Comparison of ENCODE assay signal across 8 cellular contexts in genomic region chr1:193121616-193122593, GRCh38. TPM values are rescaled to one million over a fixed set of nuclear protein-coding genes. Genes with fewer than 3 reads are reported as not detected.
DNase-seq lines count a peak whose midpoint lies in the region; ATAC-seq and TF ChIP-seq lines count a peak whose summit lies in the region.

CDC73 (plus strand) TSS chr1:193122031; CDS start chr1:193122201, 170 bp downstream.

- H3K36me3 ChIP-seq in GM23338 (ENCODE audit: insufficient read depth): peaks cover 13% of the 10 kb centered on the region; the same call in 1 of the 2 replicates

- H3K4me2 ChIP-seq in GM23338: peak within 1 kb of the TSS; percentile 89

- H3K4me3 ChIP-seq in GM23338: peak within 1 kb of the TSS; percentile 87

- H3K4me1 ChIP-seq in GM23338 (ENCODE audit: insufficient read depth): peaks cover 14% of the 10 kb centered on the region

- H2AFZ ChIP-seq in GM23338: peak within 1 kb of the TSS; percentile 75

- intact Hi-C loops in activated T-helper 1 cell treated with anti-CD3 and anti-CD28 coated beads, Interleukin-12 subunit alpha, Interleukin-12 subunit beta, Interleukin-2, Interleukin-4 antibody, amounts not matched to agents 30 ng/mL and 10 ng/mL and 1 ng/mL, durations not matched to agents 14 hours and 24 hours and 36 hours (cut with micrococcal nuclease): loop anchor here (1.0 to 5.0 kb wide), 11 partner anchors 9 to 650 kb away; partner anchors contain the start of genes GLRX2, RGS2, RO60 and UCHL5
- intact Hi-C loops in natural killer cell (cut with micrococcal nuclease): loop anchor here (1.0 to 10.0 kb wide), 5 partner anchors 17 to 650 kb away; partner anchors contain the start of genes GLRX2, RGS2, RO60 and UCHL5

- ATAC-seq in GM23338 (peak; percentile 92), natural killer cell (peak; percentile 91 to 98 (median 94))

- DNase-seq in EL: peak; percentile 97
- DNase-seq in GM23338 (ENCODE audit: low spot score): peak; percentile 94
- peak; percentile 96 for DNase-seq in LHCN-M2 (ENCODE audit: low read depth)
- peak; percentile 96 for DNase-seq in RPMI7951 (ENCODE audit: low read depth)
- DNase-seq in activated T-helper 1 cell treated with anti-CD3 and anti-CD28 coated beads, Interleukin-12 subunit alpha, Interleukin-12 subunit beta, Interleukin-2, Interleukin-4 antibody, amounts not matched to agents 30 ng/mL and 10 ng/mL and 1 ng/mL, durations not matched to agents 14 hours and 24 hours and 36 hours (ENCODE audit: low spot score): peak; percentile 97
- DNase-seq in fibroblast of gingiva (ENCODE audit: low read depth): peak; percentile 98
- DNase-seq in natural killer cell: peak; percentile 98
- DNase-seq in stimulated activated naive CD4-positive, alpha-beta T cell treated with Interleukin-2 at 50 U/mL for 16 hours (lab: John Stamatoyannopoulos, UW): peak; percentile 99

- H3K36me3 Mint-ChIP-seq in GM23338 (ENCODE audit: low read depth) (peaks cover 15% of the 10 kb centered on the region; the same call in 2 of the 3 replicates), natural killer cell (no peaks in the 10 kb centered on the region)
- peaks cover 13% of the 10 kb centered on the region for H3K36me3 Mint-ChIP-seq in activated T-helper 1 cell treated with anti-CD3 and anti-CD28 coated beads, Interleukin-12 subunit alpha, Interleukin-12 subunit beta, Interleukin-2, Interleukin-4 antibody, amounts not matched to agents 30 ng/mL and 10 ng/mL and 1 ng/mL, durations not matched to agents 14 hours and 24 hours and 36 hours (ENCODE audit: low read depth)

- no peaks in the 10 kb centered on the region for H3F3A ChIP-seq in GM23338 (replicated peaks; ENCODE audit: low read depth)

- H3K4me1 Mint-ChIP-seq in GM23338: peaks cover 17% of the 10 kb centered on the region
- peaks cover 62% of the 10 kb centered on the region for H3K4me1 Mint-ChIP-seq in activated T-helper 1 cell treated with anti-CD3 and anti-CD28 coated beads, Interleukin-12 subunit alpha, Interleukin-12 subunit beta, Interleukin-2, Interleukin-4 antibody, amounts not matched to agents 30 ng/mL and 10 ng/mL and 1 ng/mL, durations not matched to agents 14 hours and 24 hours and 36 hours (ENCODE audit: low read depth)
- H3K4me1 Mint-ChIP-seq in natural killer cell: peaks cover 46 to 51% of the 10 kb centered on the region in 2 donors

- H4K20me1 ChIP-seq in GM23338 (replicated peaks; ENCODE audit: insufficient read depth): peaks cover 13% of the 10 kb centered on the region

- peaks cover 6% of the 10 kb centered on the region; the same call in 1 of the 2 replicates for H3K27me3 ChIP-seq in GM23338 (ENCODE audit: insufficient read depth)

- peak within 1 kb of the TSS; percentile 93 for H3K4me3 Mint-ChIP-seq in GM23338
- peak within 1 kb of the TSS; percentile 92 for H3K4me3 Mint-ChIP-seq in activated T-helper 1 cell treated with anti-CD3 and anti-CD28 coated beads, Interleukin-12 subunit alpha, Interleukin-12 subunit beta, Interleukin-2, Interleukin-4 antibody, amounts not matched to agents 30 ng/mL and 10 ng/mL and 1 ng/mL, durations not matched to agents 14 hours and 24 hours and 36 hours
- peak within 1 kb of the TSS; percentile 93 for H3K4me3 Mint-ChIP-seq in natural killer cell

- H3K79me2 ChIP-seq in GM23338 (replicated peaks; ENCODE audit: insufficient read depth): peaks cover 46% of the 10 kb centered on the region

- H3K27ac ChIP-seq in GM23338 (ENCODE audit: low read depth): peak within 1 kb of the TSS; percentile 99

- no peaks in the 10 kb centered on the region for H3K9me2 ChIP-seq in GM23338 (ENCODE audit: insufficient read depth)

- no peaks in the 10 kb centered on the region for H3K9me3 Mint-ChIP-seq in GM23338
- H3K9me3 Mint-ChIP-seq in activated T-helper 1 cell treated with anti-CD3 and anti-CD28 coated beads, Interleukin-12 subunit alpha, Interleukin-12 subunit beta, Interleukin-2, Interleukin-4 antibody, amounts not matched to agents 30 ng/mL and 10 ng/mL and 1 ng/mL, durations not matched to agents 14 hours and 24 hours and 36 hours: no peaks in the 10 kb centered on the region
- H3K9me3 Mint-ChIP-seq in natural killer cell: no peaks in the 10 kb centered on the region

- H3K27ac Mint-ChIP-seq in GM23338: peak within 1 kb of the TSS; percentile 99
- peak within 1 kb of the TSS; percentile 88 for H3K27ac Mint-ChIP-seq in activated T-helper 1 cell treated with anti-CD3 and anti-CD28 coated beads, Interleukin-12 subunit alpha, Interleukin-12 subunit beta, Interleukin-2, Interleukin-4 antibody, amounts not matched to agents 30 ng/mL and 10 ng/mL and 1 ng/mL, durations not matched to agents 14 hours and 24 hours and 36 hours
- H3K27ac Mint-ChIP-seq in natural killer cell: peak within 1 kb of the TSS; percentile 88 to 95

- peaks cover 6% of the 10 kb centered on the region for H3K27me3 Mint-ChIP-seq in GM23338 (ENCODE audit: insufficient read depth, low read depth, poor library complexity)
- H3K27me3 Mint-ChIP-seq in activated T-helper 1 cell treated with anti-CD3 and anti-CD28 coated beads, Interleukin-12 subunit alpha, Interleukin-12 subunit beta, Interleukin-2, Interleukin-4 antibody, amounts not matched to agents 30 ng/mL and 10 ng/mL and 1 ng/mL, durations not matched to agents 14 hours and 24 hours and 36 hours (ENCODE audit: insufficient read depth): peaks cover 15% of the 10 kb centered on the region
- H3K27me3 Mint-ChIP-seq in natural killer cell (ENCODE audit: low read depth in 2 of 2): no peaks in the 10 kb centered on the region

- TF ChIP-seq CTCF in GM23338 (conservative IDR thresholded peaks at IDR 0.05; ENCODE audit: low read depth in 2 of 2) (peak; percentile 59 to 90), natural killer cell (IDR thresholded peaks at IDR 0.05) (peak; percentile 96)

TF ChIP-seq in GM23338, 12 proteins besides CTCF, POLR2A, EP300 and RAD21 (continues in another document):
- no peak for TF ChIP-seq NANOG (IDR thresholded peaks at IDR 0.05; ENCODE audit: borderline replicate concordance)
- TF ChIP-seq, protein P1, sequence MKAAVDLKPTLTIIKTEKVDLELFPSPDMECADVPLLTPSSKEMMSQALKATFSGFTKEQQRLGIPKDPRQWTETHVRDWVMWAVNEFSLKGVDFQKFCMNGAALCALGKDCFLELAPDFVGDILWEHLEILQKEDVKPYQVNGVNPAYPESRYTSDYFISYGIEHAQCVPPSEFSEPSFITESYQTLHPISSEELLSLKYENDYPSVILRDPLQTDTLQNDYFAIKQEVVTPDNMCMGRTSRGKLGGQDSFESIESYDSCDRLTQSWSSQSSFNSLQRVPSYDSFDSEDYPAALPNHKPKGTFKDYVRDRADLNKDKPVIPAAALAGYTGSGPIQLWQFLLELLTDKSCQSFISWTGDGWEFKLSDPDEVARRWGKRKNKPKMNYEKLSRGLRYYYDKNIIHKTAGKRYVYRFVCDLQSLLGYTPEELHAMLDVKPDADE (IDR thresholded peaks at IDR 0.05): peak; percentile 64; the same call in 1 of the 2 replicates

RNA-seq across cellular contexts. Expression of gene CDC73, which starts in this region (rescaled TPM):
- 36.9 and 40.4 TPM in 2 replicates for total RNA-seq in GM23338 (2014; rRNA removed; shearing (Covaris generic))
- polyA plus RNA-seq in GM23338 (2016; fragmentation: Nextera tagmentation; extraction: Ambion mirVana): 62.5 and 63.2 TPM in 2 replicates
- 25.8 and 29.9 TPM in 2 replicates for total RNA-seq in LHCN-M2 (2014; rRNA removed)
- polyA plus RNA-seq in LHCN-M2 (2012): 28.6 TPM
- total RNA-seq in RPMI7951 (2014; rRNA removed; shearing (Covaris generic)): 15.0 and 18.9 TPM in 2 replicates
- 56.1 and 57.3 TPM in 2 replicates for total RNA-seq in activated T-helper 1 cell treated with anti-CD3 and anti-CD28 coated beads, Interleukin-12 subunit alpha, Interleukin-12 subunit beta, Interleukin-2, Interleukin-4 antibody, amounts not matched to agents 30 ng/mL and 10 ng/mL and 1 ng/mL, durations not matched to agents 14 hours and 24 hours and 36 hours
- total RNA-seq in natural killer cell: 10 to 100 TPM; 73.2 to 86.0 (median 82.6) TPM

Comparison
In these comparisons a context has a peak if more than half of its experiments do, and no peak if none do; other contexts are left out.
1. Peak in every context shown above with its lines: DNase-seq, ATAC-seq, H3K4me3 ChIP-seq and H3K27ac ChIP-seq.